In the genomic region with DNA sequence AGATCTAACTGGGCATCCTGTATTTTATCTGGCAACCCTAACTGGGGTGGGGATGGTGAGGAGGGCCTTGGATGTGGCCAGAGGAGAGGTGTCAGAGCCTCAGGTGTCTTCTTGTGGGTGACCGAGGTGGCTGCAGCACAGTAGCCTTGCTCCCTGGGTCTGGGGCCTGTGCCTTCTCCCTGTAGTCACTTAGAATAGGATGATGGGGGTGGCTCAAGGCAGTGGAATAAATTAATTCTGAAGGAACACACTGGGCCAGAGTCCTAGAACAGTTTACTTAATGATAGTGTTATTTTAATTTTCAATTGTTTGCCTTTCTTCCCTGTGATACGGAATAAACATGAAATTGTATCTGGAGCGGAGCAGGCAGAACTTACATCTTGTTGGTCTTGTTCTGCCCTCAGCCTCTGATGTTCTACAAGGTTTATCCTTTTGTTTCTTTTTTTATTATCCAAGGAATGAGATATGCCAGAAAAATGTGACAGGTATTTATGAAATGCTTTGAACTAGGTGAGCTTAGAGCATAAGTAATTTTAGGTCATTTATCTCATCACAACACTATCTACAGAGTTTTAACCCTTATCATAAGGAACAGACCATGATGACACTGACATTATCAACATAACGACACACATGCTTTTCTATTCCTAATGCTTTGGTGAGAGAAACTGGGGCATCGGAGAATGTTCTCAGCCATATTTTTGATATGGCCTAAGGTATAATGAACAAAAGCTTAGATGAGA, we compare ENCODE assay signal across 18 cellular contexts. TPM values are rescaled to one million over a fixed set of nuclear protein-coding genes. Genes with fewer than 3 reads are reported as not detected.
DNase-seq lines count a peak whose midpoint lies in the region; ATAC-seq, FAIRE-seq and TF ChIP-seq lines count a peak whose summit lies in the region.
"Had no signal": no experiment of that assay in that cellular context is flagged by ENCODE, and none has a peak within 500 bp of the region (broad histone marks: within the 10 kb centered on the region; RNA-seq: fewer than 3 reads in every experiment).

No MANE protein-coding gene starts in this region.

- H3K36me3 ChIP-seq in SK-N-SH (replicated peaks in 1 of 2; ENCODE audit: control insufficient read depth in 1 of 2, insufficient read depth in 2 of 2, low read length in 1 of 2) = no peaks in the 10 kb centered on the region
- H3K36me3 ChIP-seq in esophagus muscularis mucosa = no peaks in the 10 kb centered on the region
- H3K36me3 ChIP-seq in muscle layer of duodenum (ENCODE audit: control insufficient read depth in 1 of 2, insufficient read depth in 2 of 2, low read length in 2 of 2) = no peaks in the 10 kb centered on the region
- H3K36me3 ChIP-seq in transverse colon = no peaks in the 10 kb centered on the region
- H3K36me3 ChIP-seq in Peyer's patch = no peaks in the 10 kb centered on the region

- intact Hi-C loops in esophagus muscularis mucosa (cut with DNase I) = no loop called here
- intact Hi-C loops in transverse colon (cut with DNase I; ENCODE audit: low total_unique reads) = no loop called here

- H3K27ac ChIP-seq in SK-N-SH (ENCODE audit: low read depth in 2 of 2, low read length in 1 of 2) = no peak overlapping the region
- peak overlapping the region; percentile 56 to 71 (median 66) for H3K27ac ChIP-seq in esophagus muscularis mucosa (replicated peaks in 1 of 4)
- H3K27ac ChIP-seq in muscle layer of duodenum (ENCODE audit: low read length) = peak overlapping the region; percentile 30
- H3K27ac ChIP-seq in transverse colon = peak overlapping the region; percentile 10 to 40 (median 31)
- peak overlapping the region in 1 of 4 donors; percentile 5 for H3K27ac ChIP-seq in Peyer's patch
- H3K27ac ChIP-seq: 22Rv1 had no signal

- peaks cover 88% of the 10 kb centered on the region for H3K79me2 ChIP-seq in SK-N-SH (ENCODE audit: insufficient read depth)

- ATAC-seq in SK-N-SH treated with all-trans-retinoic acid at 6 μM for 48 hours = no peak
- ATAC-seq in GM19324 (IDR thresholded peaks at IDR 0.05; ENCODE audit: low FRiP score, unreplicated experiment) = no peak
- ATAC-seq: T-cell had no signal

- H3K27me3 ChIP-seq in SK-N-SH (ENCODE audit: insufficient read depth) = no peaks in the 10 kb centered on the region
- H3K27me3 ChIP-seq in esophagus muscularis mucosa = no peaks in the 10 kb centered on the region
- H3K27me3 ChIP-seq in muscle layer of duodenum (ENCODE audit: low read depth, low read length) = no peaks in the 10 kb centered on the region
- no peaks in the 10 kb centered on the region for H3K27me3 ChIP-seq in transverse colon
- no peaks in the 10 kb centered on the region for H3K27me3 ChIP-seq in Peyer's patch

- TF ChIP-seq EP300 in SK-N-SH (IDR thresholded peaks at IDR 0.05; ENCODE audit: borderline replicate concordance in 1 of 2, low read depth in 1 of 2, low read length in 1 of 2) (no peak), esophagus muscularis mucosa (IDR thresholded peaks at IDR 0.05) (no peak), transverse colon (IDR thresholded peaks at IDR 0.05; ENCODE audit: low read depth) (no peak)

- no peaks in the 10 kb centered on the region for H3K9me3 ChIP-seq in SK-N-SH
- no peaks in the 10 kb centered on the region for H3K9me3 ChIP-seq in esophagus muscularis mucosa
- H3K9me3 ChIP-seq in muscle layer of duodenum (ENCODE audit: control insufficient read depth in 1 of 2, low read length in 2 of 2) = no peaks in the 10 kb centered on the region
- no peaks in the 10 kb centered on the region for H3K9me3 ChIP-seq in transverse colon
- no peaks in the 10 kb centered on the region for H3K9me3 ChIP-seq in Peyer's patch

- no peaks in the 10 kb centered on the region for H3K9me2 ChIP-seq in SK-N-SH

- H4K20me1 ChIP-seq in SK-N-SH (ENCODE audit: insufficient read depth) = peaks cover 62% of the 10 kb centered on the region

- H3K4me2 ChIP-seq in SK-N-SH = no peak overlapping the region

- no peak overlapping the region for H3K9ac ChIP-seq in SK-N-SH

- no peaks in the 10 kb centered on the region for H3F3A ChIP-seq in SK-N-SH (replicated peaks; ENCODE audit: insufficient read depth)

- CTCF ChIA-PET in SK-N-SH (lab: Yijun Ruan, JAX) = interaction anchor here (1.0 to 3.9 kb wide), 3 partner anchors 9 to 117 kb away, joined by 3 to 19 read pairs (median 5); no protein-coding TSS in a partner anchor

- no peak overlapping the region for H2AFZ ChIP-seq in SK-N-SH (ENCODE audit: low read depth)

- no peak for TF ChIP-seq POLR2A in esophagus muscularis mucosa (IDR thresholded peaks at IDR 0.05; ENCODE audit: low read depth)
- TF ChIP-seq POLR2A in transverse colon (IDR thresholded peaks at IDR 0.05) = no peak
- no peak for TF ChIP-seq POLR2A in Peyer's patch (IDR thresholded peaks at IDR 0.05)
- no peak for TF ChIP-seq POLR2A in GM12891 (IDR thresholded peaks at IDR 0.05; ENCODE audit: low read depth, low read length)

- H3K4me1 ChIP-seq in SK-N-SH (ENCODE audit: control insufficient read depth in 1 of 2, insufficient read depth in 2 of 2, low read depth in 1 of 2, low read length in 1 of 2) = peaks cover 14 to 20% of the 10 kb centered on the region in 2 experiments; a peak in 2 of 4 replicates
- peaks cover 94 to 100% (median 100%) of the 10 kb centered on the region in 4 donors for H3K4me1 ChIP-seq in esophagus muscularis mucosa
- H3K4me1 ChIP-seq in muscle layer of duodenum (ENCODE audit: control insufficient read depth in 1 of 2, insufficient read depth in 2 of 2, low read length in 2 of 2) = peaks cover 53 to 84% of the 10 kb centered on the region in 2 donors
- H3K4me1 ChIP-seq in transverse colon = peaks cover 28 to 91% (median 62%) of the 10 kb centered on the region in 4 donors
- peaks cover 0 to 81% (median 7%) of the 10 kb centered on the region in 4 donors for H3K4me1 ChIP-seq in Peyer's patch

- H3K4me3 ChIP-seq in SK-N-SH (ENCODE audit: low read depth in 2 of 2, low read length in 1 of 2) (no peak overlapping the region), esophagus muscularis mucosa (no peak overlapping the region), muscle layer of duodenum (ENCODE audit: low read depth in 1 of 2, low read length in 2 of 2) (no peak overlapping the region), transverse colon (no peak overlapping the region), Peyer's patch (no peak overlapping the region)

- DNase-seq in SK-N-SH (no peak), esophagus muscularis mucosa (ENCODE audit: extremely low spot score) (no peak), transverse colon (no peak), Peyer's patch (no peak), GM12891 (ENCODE audit: insufficient read length, low spot score) (no peak)
- DNase-seq: activated CD4-positive, CD25-positive, alpha-beta regulatory T cell; DMS79 treated with DMSO at 0.1 percent for 48 hours; foreskin melanocyte; NCI-H1092; NCI-H2171 treated with DMSO at 0.1 percent for 48 hours; stimulated activated CD4-positive, alpha-beta T cell treated with anti-CD3 and anti-CD28 coated beads, Interleukin-4, amount 100 ng/mL, for 1 hour; T-cell had no signal

- no peak for TF ChIP-seq RAD21 in SK-N-SH (IDR thresholded peaks at IDR 0.05; ENCODE audit: low read length)

- POLR2A ChIA-PET in SK-N-SH (lab: Yijun Ruan, JAX) = no interaction called here

- 90% methylated on average over 5 of the region's 5 CpGs for WGBS in SK-N-SH (ENCODE audit: low lambda C conversion rate)
- 67% methylated on average over 5 of the region's 5 CpGs for WGBS in esophagus muscularis mucosa
- WGBS in transverse colon (ENCODE audit: low coverage in 1 of 2), 2 donors = 75 to 79% methylated on average over 4 to 5 of the region's 5 CpGs

- in situ Hi-C loops in transverse colon (cut with MboI; ENCODE audit: low pct_ligation_motif_present in 1 of 4, low pct_unique_long_range_greater_than_20kb in 1 of 4, low sequenced_read_pairs in 3 of 4) = no loop called here

- TF ChIP-seq CTCF in SK-N-SH (IDR thresholded peaks at IDR 0.05) (no peak), esophagus muscularis mucosa (IDR thresholded peaks at IDR 0.05) (no peak), transverse colon (IDR thresholded peaks at IDR 0.05) (no peak), Peyer's patch (IDR thresholded peaks at IDR 0.05) (no peak)

- FAIRE-seq in GM12891 (lab: Jason Lieb, UNC) = no peak
- FAIRE-seq: endometrium, RCC 7860 had no signal

TF ChIP-seq in SK-N-SH, 30 proteins besides CTCF, POLR2A, EP300 and RAD21 (continues in another document):
- TF ChIP-seq ELF1 (IDR thresholded peaks at IDR 0.05) (no peak), MEF2A (IDR thresholded peaks at IDR 0.05; ENCODE audit: borderline replicate concordance, low read depth) (no peak)

TF ChIP-seq in SK-N-SH treated with all-trans-retinoic acid at 6 μM for 48 hours, 23 proteins besides CTCF, POLR2A, EP300 and RAD21 (continues in another document):
- TF ChIP-seq RARB (CRISPR knock-in tag; IDR thresholded peaks at IDR 0.05) (no peak), SNAI2 (CRISPR knock-in tag; IDR thresholded peaks at IDR 0.05) (no peak), OSR1 (CRISPR knock-in tag; IDR thresholded peaks at IDR 0.05) (no peak), ZFP3 (CRISPR knock-in tag; IDR thresholded peaks at IDR 0.05) (no peak), TOX (CRISPR knock-in tag; IDR thresholded peaks at IDR 0.05; ENCODE audit: borderline replicate concordance) (no peak), BACH2 (CRISPR knock-in tag; IDR thresholded peaks at IDR 0.05; ENCODE audit: borderline replicate concordance) (no peak), ISL1 (CRISPR knock-in tag; IDR thresholded peaks at IDR 0.05) (no peak)

TF ChIP-seq in GM12891, 5 proteins besides CTCF, POLR2A, EP300 and RAD21:
- TF ChIP-seq POU2F2 (IDR thresholded peaks at IDR 0.05; ENCODE audit: low read depth, low read length) = no peak
- TF ChIP-seq SPI1 (IDR thresholded peaks at IDR 0.05; ENCODE audit: low read depth, low read length) = no peak
- no peak for TF ChIP-seq TAF1 (IDR thresholded peaks at IDR 0.05; ENCODE audit: low read depth, low read length)
- no peak for TF ChIP-seq PAX5 (IDR thresholded peaks at IDR 0.05; ENCODE audit: insufficient read depth, low read length, severe bottlenecking)
- TF ChIP-seq POLR2AphosphoS5 (IDR thresholded peaks at IDR 0.05; ENCODE audit: low read depth, low read length) = no peak

RNA-seq across cellular contexts. Expression of a gene that starts 51.4 kb away (rescaled TPM):
- 5.5 and 7.8 TPM in 2 replicates for polyA plus RNA-seq in SK-N-SH (2012; rRNA removed)
- 6.8 and 7.0 TPM in 2 replicates for polyA plus RNA-seq in SK-N-SH (2012; cell fraction: cytosol; rRNA removed)
- 5.0 and 9.5 TPM in 2 replicates for polyA plus RNA-seq in SK-N-SH (2012; cell fraction: nucleus; rRNA removed)
- total RNA-seq in esophagus muscularis mucosa (10 to 100 TPM; 42.7 to 66.0 (median 53.1) TPM), transverse colon (10 to 100 TPM in 3 of 4 donors, 1 to 10 TPM in 1; 5.2 to 30.7 (median 17.1) TPM), Peyer's patch (10 to 100 TPM; 13.6 to 29.7 (median 18.5) TPM)
- polyA plus RNA-seq in GM12891 (2012; ENCODE audit: low read depth, missing spikeins) = 19.9 TPM

Comparison
In these comparisons a context has a peak if more than half of its experiments do, and no peak if none do; other contexts are left out.
1. H3K27ac ChIP-seq: peak in esophagus muscularis mucosa (4 of 4), muscle layer of duodenum (single experiment) and transverse colon (4 of 4); none in SK-N-SH (0 of 2).